In the genomic region with DNA sequence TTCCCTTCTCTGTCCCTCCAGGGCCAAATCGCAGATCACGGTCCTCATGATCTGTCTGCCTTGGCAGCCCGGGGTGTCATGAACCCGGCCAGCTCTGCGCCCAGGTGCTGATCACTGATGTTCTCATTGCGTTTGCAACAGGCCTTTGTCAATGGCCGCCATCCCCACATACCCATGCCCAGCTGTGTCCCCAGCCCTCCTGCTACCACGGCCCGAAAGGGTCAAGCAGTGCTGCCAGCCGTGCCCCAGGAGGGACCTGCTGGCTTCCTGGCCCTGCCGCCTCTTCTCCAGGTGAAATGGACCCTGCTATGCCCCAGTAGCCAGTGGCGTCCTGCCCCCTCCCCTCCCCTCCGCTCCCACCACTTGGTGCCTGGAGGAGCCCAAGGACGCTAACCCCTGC, we compare ENCODE assay signal across 19 cellular contexts. TPM values are rescaled to one million over a fixed set of nuclear protein-coding genes. Genes with fewer than 3 reads are reported as not detected.
A peak's percentile ranks its signal among the peaks of the same experiment; 100 is the strongest.
DNase-seq lines count a peak whose midpoint lies in the region; ATAC-seq, FAIRE-seq and TF ChIP-seq lines count a peak whose summit lies in the region.
"Had no signal": no experiment of that assay in that cellular context is flagged by ENCODE, and none has a peak within 500 bp of the region (broad histone marks: within the 10 kb centered on the region; RNA-seq: fewer than 3 reads in every experiment).

No MANE protein-coding gene starts in this region.

- H4K20me1 ChIP-seq in H9 (ENCODE audit: control insufficient read depth, insufficient read depth, insufficient read length): no peaks in the 10 kb centered on the region
- H4K20me1 ChIP-seq: BLaER1 treated with 17β-estradiol and CSF1 and Interleukin-3, amounts not matched to agents 10 nM and 100 nM had no signal

- CTCF ChIA-PET in Caco-2 (lab: Charles Lee): no interaction called here

- ATAC-seq in activated naive CD4-positive, alpha-beta T cell treated with anti-CD3 and anti-CD28 coated beads, Interleukin-2, amount 50 U/mL, for 72 hours: no peak
- ATAC-seq: CD8-positive, alpha-beta T cell; GM12878 had no signal

- no peaks in the 10 kb centered on the region for H3K36me3 Mint-ChIP-seq in Caco-2 (ENCODE audit: insufficient read depth, unreplicated experiment)
- no peaks in the 10 kb centered on the region for H3K36me3 Mint-ChIP-seq in H9 (ENCODE audit: insufficient read depth in 1 of 3, low read depth in 3 of 3)
- no peaks in the 10 kb centered on the region for H3K36me3 Mint-ChIP-seq in activated naive CD4-positive, alpha-beta T cell treated with anti-CD3 and anti-CD28 coated beads, Interleukin-2, amount 50 U/mL, for 72 hours
- H3K36me3 Mint-ChIP-seq: CD8-positive, alpha-beta T cell; IgD-negative memory B cell had no signal

- no peak overlapping the region for H3K23ac ChIP-seq in H9 (ENCODE audit: insufficient read length, low read depth, low read length)

- DNase-seq in Caco-2: no peak
- DNase-seq in H9: no peak
- peak; percentile 66 for DNase-seq in kidney
- DNase-seq in spleen: peak; percentile 32
- no peak for DNase-seq in HAP-1 (ENCODE audit: low spot score in 2 of 2)
- no peak for DNase-seq in activated naive CD4-positive, alpha-beta T cell treated with anti-CD3 and anti-CD28 coated beads, Interleukin-2, amount 50 U/mL, for 72 hours (ENCODE audit: low spot score in 2 of 2)
- DNase-seq: CD8-positive, alpha-beta T cell; DMS 273 treated with DMSO at 0.1 percent for 48 hours; DMS53; DND-41; EL; GM23248 had no signal

- no peaks in the 10 kb centered on the region for H3K27me3 ChIP-seq in Caco-2 (replicated peaks; ENCODE audit: control insufficient read depth, insufficient read depth, low read length)
- no peaks in the 10 kb centered on the region for H3K27me3 ChIP-seq in H9 (ENCODE audit: insufficient read depth, low read length)
- H3K27me3 ChIP-seq in spleen (replicated peaks in 1 of 7): peaks cover 0 to 52% (median 0%) of the 10 kb centered on the region in 7 donors
- H3K27me3 ChIP-seq in HAP-1 (ENCODE audit: low read depth): no peaks in the 10 kb centered on the region
- H3K27me3 ChIP-seq: BLaER1 treated with 17β-estradiol and CSF1 and Interleukin-3, amounts not matched to agents 10 nM and 100 nM had no signal

- H3K4me1 ChIP-seq in Caco-2 (no peaks in the 10 kb centered on the region), H9 (ENCODE audit: insufficient read depth, low read length) (no peaks in the 10 kb centered on the region), kidney (ENCODE audit: control insufficient read depth in 1 of 2, insufficient read depth in 1 of 2, low read depth in 1 of 2, low read length in 2 of 2) (no peaks in the 10 kb centered on the region), spleen (no peaks in the 10 kb centered on the region), HAP-1 (no peaks in the 10 kb centered on the region)
- H3K4me1 ChIP-seq: BLaER1 treated with 17β-estradiol and CSF1 and Interleukin-3, amounts not matched to agents 10 nM and 100 nM had no signal

- POLR2A ChIA-PET in Caco-2 (lab: Charles Lee): no interaction called here

- no peak for FAIRE-seq in kidney (lab: Jason Lieb, UNC)
- FAIRE-seq: GM12878, GM18507, H54, HTR-8/SVneo had no signal

- H2BK5ac ChIP-seq in H9 (ENCODE audit: insufficient read length, low read length): no peak overlapping the region

- H2BK15ac ChIP-seq in H9 (ENCODE audit: low read depth, low read length): no peak overlapping the region

- H3K4me3 ChIP-seq in Caco-2 (ENCODE audit: low read depth, low read length) (no peak overlapping the region), kidney (ENCODE audit: low read length in 2 of 2) (no peak overlapping the region), spleen (no peak overlapping the region), HAP-1 (no peak overlapping the region)
- H3K4me3 ChIP-seq: BLaER1 treated with 17β-estradiol and CSF1 and Interleukin-3, amounts not matched to agents 10 nM and 100 nM; GM12878; GM23248 had no signal

- no peak overlapping the region for H3K14ac ChIP-seq in H9 (ENCODE audit: insufficient read depth, low read length)

- no peak for TF ChIP-seq POLR2A in spleen (IDR thresholded peaks at IDR 0.05)

- H3K9ac ChIP-seq in H9 (ENCODE audit: extremely low read depth, insufficient read length, low read length) (no peak overlapping the region), kidney (ENCODE audit: low read length in 2 of 2) (no peak overlapping the region)
- H3K9ac ChIP-seq: BLaER1 treated with 17β-estradiol and CSF1 and Interleukin-3, amounts not matched to agents 10 nM and 100 nM; GM23248 had no signal

- no peak overlapping the region for H3K4ac ChIP-seq in H9 (ENCODE audit: low read depth, low read length)

- H3K23me2 ChIP-seq in H9 (ENCODE audit: insufficient read length, low read depth, low read length, poor library complexity, severe bottlenecking): no peaks in the 10 kb centered on the region

- BruUV-seq in Caco-2 (replicated peaks; lab: Mats Ljungman, UMichigan): no TSS peak

- H3K36me3 ChIP-seq in Caco-2 (ENCODE audit: control insufficient read depth, insufficient read depth, low read length) (no peaks in the 10 kb centered on the region), kidney (ENCODE audit: control insufficient read depth in 1 of 2, insufficient read depth in 2 of 2, low read length in 2 of 2) (no peaks in the 10 kb centered on the region), spleen (no peaks in the 10 kb centered on the region), HAP-1 (replicated peaks) (no peaks in the 10 kb centered on the region)
- H3K36me3 ChIP-seq: BLaER1 treated with 17β-estradiol and CSF1 and Interleukin-3, amounts not matched to agents 10 nM and 100 nM had no signal

- no peaks in the 10 kb centered on the region for H3K9me3 ChIP-seq in Caco-2
- H3K9me3 ChIP-seq in H9 (ENCODE audit: control insufficient read depth, low read depth, low read length): no peaks in the 10 kb centered on the region
- H3K9me3 ChIP-seq in kidney (ENCODE audit: control insufficient read depth in 1 of 2, low read length in 2 of 2): no peaks in the 10 kb centered on the region
- H3K9me3 ChIP-seq in spleen: no peaks in the 10 kb centered on the region
- H3K9me3 ChIP-seq in HAP-1: no peaks in the 10 kb centered on the region

- in situ Hi-C loops in HAP-1 (cut with MboI; ENCODE audit: low sequenced_read_pairs): no loop called here

- H4K5ac ChIP-seq in H9 (ENCODE audit: insufficient read length, low read depth, low read length): no peak overlapping the region

- no peak overlapping the region for H3T11ph ChIP-seq in H9 (ENCODE audit: low read length)

- no peak overlapping the region for H4K91ac ChIP-seq in H9 (ENCODE audit: insufficient read length, low read depth, low read length)

- no peak overlapping the region for H2BK120ac ChIP-seq in H9 (ENCODE audit: low read depth, low read length, poor library complexity, severe bottlenecking)

- no peak overlapping the region for H2AFZ ChIP-seq in H9 (ENCODE audit: low read length)
- H2AFZ ChIP-seq: GM23248 had no signal

- H3K4me2 ChIP-seq in H9 (ENCODE audit: insufficient read depth, insufficient read length, low read length): no peak overlapping the region
- H3K4me2 ChIP-seq: BLaER1 treated with 17β-estradiol and CSF1 and Interleukin-3, amounts not matched to agents 10 nM and 100 nM had no signal

- H3K4me3 Mint-ChIP-seq in Caco-2 (ENCODE audit: unreplicated experiment) (no peak overlapping the region), H9 (no peak overlapping the region)
- H3K4me3 Mint-ChIP-seq: B cell; CD8-positive, alpha-beta T cell; IgD-negative memory B cell had no signal

- H3K79me2 ChIP-seq in H9 (ENCODE audit: insufficient read depth, low read length): no peaks in the 10 kb centered on the region

- H2BK12ac ChIP-seq in H9 (ENCODE audit: insufficient read length, low read depth, low read length): no peak overlapping the region

- H2BK20ac ChIP-seq in H9 (ENCODE audit: low read depth, low read length, poor library complexity, severe bottlenecking): no peak overlapping the region

- H3K27me3 Mint-ChIP-seq in Caco-2 (ENCODE audit: insufficient read depth, unreplicated experiment): no peaks in the 10 kb centered on the region
- peaks cover 12% of the 10 kb centered on the region for H3K27me3 Mint-ChIP-seq in H9 (ENCODE audit: low read depth)

- no peak overlapping the region for H4K8ac ChIP-seq in H9 (replicated peaks; ENCODE audit: insufficient read length, low read depth, low read length)

- H3K4me1 Mint-ChIP-seq in Caco-2 (ENCODE audit: low read depth, unreplicated experiment) (no peaks in the 10 kb centered on the region), H9 (no peaks in the 10 kb centered on the region)

- H3K56ac ChIP-seq in H9 (ENCODE audit: insufficient read length, low read depth, low read length): no peak overlapping the region

- intact Hi-C loops in Caco-2 (cut with micrococcal nuclease; ENCODE audit: unreplicated experiment) (no loop called here), kidney (cut with DNase I) (no loop called here), spleen (cut with DNase I; ENCODE audit: low total_unique reads) (no loop called here)

- peak overlapping the region; percentile 11 for H3K18ac ChIP-seq in H9 (ENCODE audit: insufficient read length, low read depth, low read length)

- H3K27ac Mint-ChIP-seq in Caco-2 (ENCODE audit: unreplicated experiment) (peak overlapping the region; percentile 33), H9 (no peak overlapping the region)
- no peak overlapping the region for H3K27ac Mint-ChIP-seq in activated naive CD4-positive, alpha-beta T cell treated with anti-CD3 and anti-CD28 coated beads, Interleukin-2, amount 50 U/mL, for 72 hours
- H3K27ac Mint-ChIP-seq: B cell; CD8-positive, alpha-beta T cell; IgD-negative memory B cell had no signal

- WGBS in H9 (ENCODE audit: extremely low coverage, insufficient read length, low lambda C conversion rate): no CpG with 5 or more reads among the region's 14 CpGs
- WGBS in spleen, 5 donors: 80 to 93% (median 84%) methylated on average over 12 to 14 of the region's 14 CpGs

- H3K9me3 Mint-ChIP-seq in Caco-2 (ENCODE audit: unreplicated experiment): peaks cover 9% of the 10 kb centered on the region
- peaks cover 3 to 4% of the 10 kb centered on the region in 2 experiments; a peak in 4 of 5 replicates for H3K9me3 Mint-ChIP-seq in H9
- H3K9me3 Mint-ChIP-seq in activated naive CD4-positive, alpha-beta T cell treated with anti-CD3 and anti-CD28 coated beads, Interleukin-2, amount 50 U/mL, for 72 hours: no peaks in the 10 kb centered on the region
- H3K9me3 Mint-ChIP-seq: CD8-positive, alpha-beta T cell had no signal

- no peak overlapping the region for H2AK5ac ChIP-seq in H9 (ENCODE audit: insufficient read length, low read length)

- TF ChIP-seq CTCF in Caco-2 (IDR thresholded peaks at IDR 0.05; ENCODE audit: insufficient read depth in 1 of 2, low read depth in 1 of 2, low read length in 1 of 2, severe bottlenecking in 1 of 2, unreplicated experiment in 1 of 2) (no peak), H9 (conservative IDR thresholded peaks at IDR 0.05) (no peak), kidney (IDR thresholded peaks at IDR 0.05; ENCODE audit: borderline replicate concordance, extremely low read depth, insufficient read depth) (no peak), spleen (IDR thresholded peaks at IDR 0.05 in 8 of 11, conservative IDR thresholded peaks at IDR 0.05 in 3 of 11) (no peak)

- H3K79me1 ChIP-seq in H9 (ENCODE audit: insufficient read depth, low read depth, low read length, poor library complexity, severe bottlenecking): no peaks in the 10 kb centered on the region

- H3K27ac ChIP-seq in H9 (ENCODE audit: insufficient read length, low read depth, low read length): no peak overlapping the region
- no peak overlapping the region for H3K27ac ChIP-seq in kidney (ENCODE audit: low read depth in 2 of 2, low read length in 2 of 2)
- no peak overlapping the region for H3K27ac ChIP-seq in spleen
- H3K27ac ChIP-seq: BLaER1 treated with 17β-estradiol and CSF1 and Interleukin-3, amounts not matched to agents 10 nM and 100 nM; GM23248 had no signal

RNA-seq across cellular contexts. Expression of gene VAV2, which starts 12.8 kb away (rescaled TPM):
- total RNA-seq in Caco-2 (2022): 51.8 and 55.3 TPM in 2 replicates
- 58.7 and 58.9 TPM in 2 replicates for total RNA-seq in H9 (2021)
- total RNA-seq in kidney: 47.1 TPM
- polyA plus RNA-seq in kidney (ENCODE audit: insufficient read depth, low read depth, low replicate concordance): 22.3 TPM
- 10 to 100 TPM; 17.9 to 39.2 (median 31.3) TPM for total RNA-seq in spleen
- polyA plus RNA-seq in spleen: 10 to 100 TPM; 14.2 to 25.0 (median 15.0) TPM
- total RNA-seq in activated naive CD4-positive, alpha-beta T cell treated with anti-CD3 and anti-CD28 coated beads, Interleukin-2, amount 50 U/mL, for 72 hours: 1 to 10 TPM; 7.5 to 9.1 TPM

RNA-seq across cellular contexts. Expression of gene BRD3OS, which starts 20.4 kb away (rescaled TPM):
- total RNA-seq in Caco-2 (2022): 9.1 and 9.4 TPM in 2 replicates
- total RNA-seq in H9 (2021): 16.4 and 17.8 TPM in 2 replicates
- total RNA-seq in kidney: 24.4 TPM
- polyA plus RNA-seq in kidney (ENCODE audit: insufficient read depth, low read depth, low replicate concordance): 16.5 TPM
- 10 to 100 TPM in 5 of 7 donors, 1 to 10 TPM in 2; 9.5 to 13.2 (median 11.3) TPM for total RNA-seq in spleen
- polyA plus RNA-seq in spleen: 10 to 100 TPM in 1 of 3 donors, 1 to 10 TPM in 2; 6.9 to 10.2 (median 9.8) TPM
- 10 to 100 TPM in 1 of 2 donors, 1 to 10 TPM in 1; 3.7 to 19.8 TPM for total RNA-seq in activated naive CD4-positive, alpha-beta T cell treated with anti-CD3 and anti-CD28 coated beads, Interleukin-2, amount 50 U/mL, for 72 hours

Comparison
In these comparisons a context has a peak if more than half of its experiments do, and no peak if none do; other contexts are left out.
1. DNase-seq: peak in kidney (single experiment) and spleen (single experiment); none in Caco-2 (0 of 2), H9 (single experiment), HAP-1 (0 of 2) and activated naive CD4-positive, alpha-beta T cell treated with anti-CD3 and anti-CD28 coated beads, Interleukin-2, amount 50 U/mL, for 72 hours (0 of 2).